ENCODE assay signal across 8 cellular contexts in genomic region chrX:65723706-65724105, GRCh38. TPM values are rescaled to one million over a fixed set of nuclear protein-coding genes. Genes with fewer than 3 reads are reported as not detected.
DNase-seq lines count a peak whose midpoint lies in the region; ATAC-seq and TF ChIP-seq lines count a peak whose summit lies in the region.

No MANE protein-coding gene starts in this region.

- H4K20me1 ChIP-seq in PC-9 (ENCODE audit: insufficient read depth) = no peaks in the 10 kb centered on the region

- POLR2A ChIA-PET in activated B cell treated with CpG ODN at 0.5 μM for 24 hours (lab: Charles Lee) = interaction anchor here (1.3 to 1.6 kb wide), 2 partner anchors 18 to 127 kb away, joined by 3 to 8 read pairs; no protein-coding TSS in a partner anchor
- POLR2A ChIA-PET in PC-9 (lab: Charles Lee; ENCODE audit: unreplicated experiment) = no interaction called here

- no TSS peak for BruUV-seq in PC-9 (replicated peaks; lab: Mats Ljungman, UMichigan)

- DNase-seq in activated B cell treated with CpG ODN at 0.5 μM for 24 hours (no peak), natural killer cell (no peak), hippocampal formation (lab: John Stamatoyannopoulos, UW) (no peak), PC-9 (no peak), DMS53 (lab: John Stamatoyannopoulos, UW) (no peak), cortex of kidney (lab: John Stamatoyannopoulos, UW) (no peak)

- no peak overlapping the region for H3K4me2 ChIP-seq in PC-9

- CTCF ChIA-PET in activated B cell treated with CpG ODN at 0.5 μM for 24 hours (lab: Charles Lee) (interaction anchor here (1.0 to 1.1 kb wide), 3 partner anchors 55 to 263 kb away, joined by 3 to 4 read pairs (median 3); no protein-coding TSS in a partner anchor), PC-9 (lab: Charles Lee) (interaction anchor here (0.6 kb wide), 1 partner anchor 141 kb away, joined by 4 read pairs; no protein-coding TSS in a partner anchor)

- no peaks in the 10 kb centered on the region for H3K9me3 ChIP-seq in PC-9 (ENCODE audit: insufficient read depth, low read depth)

- no peaks in the 10 kb centered on the region for H3K9me2 ChIP-seq in PC-9 (ENCODE audit: insufficient read depth)

- ATAC-seq in GM18870 (IDR thresholded peaks at IDR 0.05; ENCODE audit: unreplicated experiment) (peak; percentile 85), HG02840 (IDR thresholded peaks at IDR 0.05; ENCODE audit: low FRiP score, unreplicated experiment) (peak; percentile 68), activated B cell treated with CpG ODN at 0.5 μM for 24 hours (ENCODE audit: low read depth) (peak; percentile 88), natural killer cell (peak; percentile 69 to 80 (median 77))

- H3K27me3 ChIP-seq in PC-9 (ENCODE audit: insufficient read depth, low read depth) = no peaks in the 10 kb centered on the region

- H3K4me3 Mint-ChIP-seq in activated B cell treated with CpG ODN at 0.5 μM for 24 hours = peak overlapping the region; percentile 32
- H3K4me3 Mint-ChIP-seq in natural killer cell = peak overlapping the region; percentile 80

- H3K36me3 ChIP-seq in PC-9 (ENCODE audit: low read depth) = no peaks in the 10 kb centered on the region

- H3F3A ChIP-seq in PC-9 (ENCODE audit: insufficient read depth, low read depth) = no peaks in the 10 kb centered on the region

- no peak overlapping the region for H3K27ac ChIP-seq in PC-9

- no peak for TF ChIP-seq CTCF in activated B cell treated with CpG ODN at 0.5 μM for 24 hours (IDR thresholded peaks at IDR 0.05)
- no peak for TF ChIP-seq CTCF in natural killer cell (IDR thresholded peaks at IDR 0.05)
- TF ChIP-seq CTCF in PC-9 (conservative IDR thresholded peaks at IDR 0.05) = no peak

- H3K27ac Mint-ChIP-seq in activated B cell treated with CpG ODN at 0.5 μM for 24 hours = peak overlapping the region; percentile 76
- peak overlapping the region; percentile 76 to 79 for H3K27ac Mint-ChIP-seq in natural killer cell

- H3K9me3 Mint-ChIP-seq in activated B cell treated with CpG ODN at 0.5 μM for 24 hours (no peaks in the 10 kb centered on the region), natural killer cell (no peaks in the 10 kb centered on the region)

- H3K4me1 Mint-ChIP-seq in activated B cell treated with CpG ODN at 0.5 μM for 24 hours (peaks cover 87% of the 10 kb centered on the region), natural killer cell (peaks cover 86 to 90% of the 10 kb centered on the region in 2 donors)

- intact Hi-C loops in activated B cell treated with CpG ODN at 0.5 μM for 24 hours (cut with micrococcal nuclease) (loop anchor here (1.0 to 2.0 kb wide), 4 partner anchors 17 to 129 kb away; no protein-coding TSS in a partner anchor), natural killer cell (cut with micrococcal nuclease) (loop anchor here (1.0 to 10.0 kb wide), 6 partner anchors 17 to 321 kb away; partner anchors contain the start of gene VSIG4), PC-9 (cut with micrococcal nuclease; ENCODE audit: unreplicated experiment) (loop anchor here (5.0 kb wide), 1 partner anchor 126 kb away; no protein-coding TSS in a partner anchor)

- no peak overlapping the region for H2AFZ ChIP-seq in PC-9

- peaks cover 73% of the 10 kb centered on the region for H3K36me3 Mint-ChIP-seq in activated B cell treated with CpG ODN at 0.5 μM for 24 hours (ENCODE audit: low read depth)
- peaks cover 3% of the 10 kb centered on the region for H3K36me3 Mint-ChIP-seq in natural killer cell

- no peak overlapping the region for H3K4me3 ChIP-seq in PC-9

- H3K27me3 Mint-ChIP-seq in activated B cell treated with CpG ODN at 0.5 μM for 24 hours (no peaks in the 10 kb centered on the region), natural killer cell (ENCODE audit: low read depth in 2 of 2) (no peaks in the 10 kb centered on the region)

- H3K79me2 ChIP-seq in PC-9 (ENCODE audit: low read depth) = no peaks in the 10 kb centered on the region

- no peaks in the 10 kb centered on the region for H3K4me1 ChIP-seq in PC-9 (replicated peaks; ENCODE audit: insufficient read depth)

RNA-seq across cellular contexts. Expression of gene MSN, which starts 56.3 kb away (rescaled TPM):
- 352 TPM in 2 replicates for total RNA-seq in activated B cell treated with CpG ODN at 0.5 μM for 24 hours
- 1,000 to 10,000 TPM in 1 of 3 donors, 100 to 1,000 TPM in 2; 866 to 1,028 (median 919) TPM for total RNA-seq in natural killer cell
- 177 and 235 TPM in 2 replicates for total RNA-seq in PC-9 (2021)
